ENCODE assay signal across 8 cellular contexts in the genomic region with DNA sequence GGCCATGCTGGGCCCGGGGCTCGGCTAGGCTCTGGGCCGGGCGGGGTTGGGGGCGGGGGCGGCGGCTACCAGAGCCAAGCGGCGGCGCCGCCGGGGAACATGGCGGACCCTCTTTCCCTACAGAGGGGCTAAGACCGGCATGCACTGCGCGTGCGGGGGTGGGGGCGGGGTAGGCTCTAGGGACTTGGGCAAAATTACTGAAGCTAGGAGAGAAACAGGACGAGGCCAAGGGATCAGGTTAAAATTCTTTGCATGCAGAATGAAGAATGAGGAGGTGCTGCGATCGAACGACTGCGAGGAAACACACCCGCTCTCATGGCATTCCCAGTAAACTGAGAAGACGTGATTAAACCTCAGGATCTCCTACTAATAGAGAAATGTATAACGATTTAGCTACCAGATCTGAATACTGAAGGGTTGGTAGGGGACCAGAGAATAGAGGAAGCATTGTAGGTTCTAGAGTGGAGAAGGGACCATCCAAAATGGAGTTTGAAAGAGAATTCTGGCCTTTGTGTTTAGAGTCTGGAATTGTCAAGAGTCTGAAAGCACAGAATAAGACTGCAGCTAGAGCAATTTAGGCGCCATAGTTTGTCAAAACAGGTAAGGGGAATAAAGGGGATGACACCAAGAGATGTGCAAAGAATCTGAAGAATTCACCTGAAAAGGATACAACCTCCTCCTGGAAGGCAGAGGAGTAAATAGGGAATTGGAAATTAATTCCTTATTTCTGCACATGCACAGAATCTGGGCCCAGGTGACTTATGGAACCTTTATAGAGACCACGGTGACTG. TPM values are rescaled to one million over a fixed set of nuclear protein-coding genes. Genes with fewer than 3 reads are reported as not detected.
DNase-seq lines count a peak whose midpoint lies in the region; ATAC-seq and TF ChIP-seq lines count a peak whose summit lies in the region.

TSS of gene PPP3CB (minus strand) at position 141 of the 791 bp plus-strand sequence. CDS start at position 6, 135 bp downstream.

- peak within 1 kb of the TSS; percentile 93 for H3K9ac ChIP-seq in fibroblast of lung (ENCODE audit: insufficient read depth, low read length)

- peak within 1 kb of the TSS; percentile 84 for H3K4me2 ChIP-seq in fibroblast of lung (ENCODE audit: extremely low read depth, insufficient read depth, low read length)

- H2AFZ ChIP-seq in fibroblast of lung (ENCODE audit: low read length) = peak within 1 kb of the TSS; percentile 88

- ATAC-seq in GM21786 (IDR thresholded peaks at IDR 0.05; ENCODE audit: unreplicated experiment) = peak; percentile 47
- ATAC-seq in naive thymus-derived CD4-positive, alpha-beta T cell = peak; percentile 89
- ATAC-seq in stimulated activated memory B cell treated with anti-CD40 and anti-IgM and Interleukin-4, amounts not matched to agents 10 μg/mL and 1 μg/mL and 100 μg/mL, for 72 hours = peak; percentile 88

- TF ChIP-seq CTCF in Peyer's patch (IDR thresholded peaks at IDR 0.05) = no peak
- TF ChIP-seq CTCF in fibroblast of lung (conservative IDR thresholded peaks at IDR 0.05 in 1 of 2, IDR thresholded peaks at IDR 0.05 in 1 of 2; ENCODE audit: low read depth in 1 of 2, low read length in 2 of 2) = no peak

- peaks cover 43% of the 10 kb centered on the region for H3K79me2 ChIP-seq in fibroblast of lung (ENCODE audit: control insufficient read depth, insufficient read depth, low read length)

- H3K4me3 ChIP-seq in Peyer's patch = peak within 1 kb of the TSS; percentile 59 to 88 (median 80)
- peak within 1 kb of the TSS; percentile 66 to 96 (median 84) for H3K4me3 ChIP-seq in fibroblast of lung (replicated peaks in 1 of 4; ENCODE audit: control extremely low read depth in 1 of 4, insufficient read depth in 1 of 4, low read depth in 3 of 4, low read length in 4 of 4)
- H3K4me3 ChIP-seq in naive thymus-derived CD4-positive, alpha-beta T cell (ENCODE audit: low read length) = peak within 1 kb of the TSS; percentile 99

- peak within 1 kb of the TSS; percentile 100 for H3K4me3 Mint-ChIP-seq in activated T-helper 1 cell treated with anti-CD3 and anti-CD28 coated beads, Interleukin-12 subunit alpha, Interleukin-12 subunit beta, Interleukin-2, Interleukin-4 antibody, amounts not matched to agents 30 ng/mL and 10 ng/mL and 1 ng/mL, durations not matched to agents 14 hours and 24 hours and 36 hours
- H3K4me3 Mint-ChIP-seq in naive thymus-derived CD4-positive, alpha-beta T cell = peak within 1 kb of the TSS; percentile 84 to 99 (median 90)
- H3K4me3 Mint-ChIP-seq in stimulated activated memory B cell treated with anti-CD40 and anti-IgM and Interleukin-4, amounts not matched to agents 10 μg/mL and 1 μg/mL and 100 μg/mL, for 72 hours = peak within 1 kb of the TSS; percentile 87

- no peaks in the 10 kb centered on the region for H3K9me3 Mint-ChIP-seq in activated T-helper 1 cell treated with anti-CD3 and anti-CD28 coated beads, Interleukin-12 subunit alpha, Interleukin-12 subunit beta, Interleukin-2, Interleukin-4 antibody, amounts not matched to agents 30 ng/mL and 10 ng/mL and 1 ng/mL, durations not matched to agents 14 hours and 24 hours and 36 hours
- no peaks in the 10 kb centered on the region for H3K9me3 Mint-ChIP-seq in naive thymus-derived CD4-positive, alpha-beta T cell
- no peaks in the 10 kb centered on the region for H3K9me3 Mint-ChIP-seq in stimulated activated memory B cell treated with anti-CD40 and anti-IgM and Interleukin-4, amounts not matched to agents 10 μg/mL and 1 μg/mL and 100 μg/mL, for 72 hours

- H3K36me3 ChIP-seq in KOPT-K1 (ENCODE audit: insufficient read depth, low read length) = no peaks in the 10 kb centered on the region
- H3K36me3 ChIP-seq in Peyer's patch = peaks cover 0 to 30% (median 0%) of the 10 kb centered on the region in 3 donors
- H3K36me3 ChIP-seq in fibroblast of lung (ENCODE audit: control insufficient read depth, insufficient read depth, low read length) = no peaks in the 10 kb centered on the region
- peaks cover 0 to 5% (median 0%) of the 10 kb centered on the region in 3 experiments for H3K36me3 ChIP-seq in naive thymus-derived CD4-positive, alpha-beta T cell (ENCODE audit: control insufficient read depth in 2 of 3, insufficient read depth in 3 of 3, low read length in 3 of 3)

- H3K4me1 ChIP-seq in Peyer's patch = peaks cover 0 to 39% (median 6%) of the 10 kb centered on the region in 4 donors
- H3K4me1 ChIP-seq in fibroblast of lung (ENCODE audit: control insufficient read depth, extremely low read depth, insufficient read depth, low read length) = peaks cover 5% of the 10 kb centered on the region
- peaks cover 19 to 38% of the 10 kb centered on the region in 2 donors for H3K4me1 ChIP-seq in naive thymus-derived CD4-positive, alpha-beta T cell (ENCODE audit: control insufficient read depth in 2 of 2, insufficient read depth in 2 of 2, low read length in 2 of 2)

- H3K4me1 Mint-ChIP-seq in activated T-helper 1 cell treated with anti-CD3 and anti-CD28 coated beads, Interleukin-12 subunit alpha, Interleukin-12 subunit beta, Interleukin-2, Interleukin-4 antibody, amounts not matched to agents 30 ng/mL and 10 ng/mL and 1 ng/mL, durations not matched to agents 14 hours and 24 hours and 36 hours (ENCODE audit: low read depth) = peaks cover 43% of the 10 kb centered on the region
- peaks cover 44 to 63% (median 55%) of the 10 kb centered on the region in 7 donors for H3K4me1 Mint-ChIP-seq in naive thymus-derived CD4-positive, alpha-beta T cell
- peaks cover 59% of the 10 kb centered on the region for H3K4me1 Mint-ChIP-seq in stimulated activated memory B cell treated with anti-CD40 and anti-IgM and Interleukin-4, amounts not matched to agents 10 μg/mL and 1 μg/mL and 100 μg/mL, for 72 hours

- H4K20me1 ChIP-seq in fibroblast of lung (ENCODE audit: control insufficient read depth, extremely low read depth, insufficient read depth, low read length) = no peaks in the 10 kb centered on the region

- H3K27ac Mint-ChIP-seq in activated T-helper 1 cell treated with anti-CD3 and anti-CD28 coated beads, Interleukin-12 subunit alpha, Interleukin-12 subunit beta, Interleukin-2, Interleukin-4 antibody, amounts not matched to agents 30 ng/mL and 10 ng/mL and 1 ng/mL, durations not matched to agents 14 hours and 24 hours and 36 hours = peak within 1 kb of the TSS; percentile 98
- peak within 1 kb of the TSS; percentile 83 to 99 (median 93) for H3K27ac Mint-ChIP-seq in naive thymus-derived CD4-positive, alpha-beta T cell
- H3K27ac Mint-ChIP-seq in stimulated activated memory B cell treated with anti-CD40 and anti-IgM and Interleukin-4, amounts not matched to agents 10 μg/mL and 1 μg/mL and 100 μg/mL, for 72 hours = peak within 1 kb of the TSS; percentile 91

- no peak for TF ChIP-seq POLR2A in Peyer's patch (IDR thresholded peaks at IDR 0.05)

- no peaks in the 10 kb centered on the region for H3K27me3 Mint-ChIP-seq in activated T-helper 1 cell treated with anti-CD3 and anti-CD28 coated beads, Interleukin-12 subunit alpha, Interleukin-12 subunit beta, Interleukin-2, Interleukin-4 antibody, amounts not matched to agents 30 ng/mL and 10 ng/mL and 1 ng/mL, durations not matched to agents 14 hours and 24 hours and 36 hours (ENCODE audit: insufficient read depth)
- H3K27me3 Mint-ChIP-seq in naive thymus-derived CD4-positive, alpha-beta T cell = no peaks in the 10 kb centered on the region
- no peaks in the 10 kb centered on the region for H3K27me3 Mint-ChIP-seq in stimulated activated memory B cell treated with anti-CD40 and anti-IgM and Interleukin-4, amounts not matched to agents 10 μg/mL and 1 μg/mL and 100 μg/mL, for 72 hours

- H3K9me3 ChIP-seq in KOPT-K1 (ENCODE audit: insufficient read depth, low read length, poor library complexity, severe bottlenecking) = no peaks in the 10 kb centered on the region
- H3K9me3 ChIP-seq in Peyer's patch = no peaks in the 10 kb centered on the region
- no peaks in the 10 kb centered on the region for H3K9me3 ChIP-seq in fibroblast of lung (ENCODE audit: control insufficient read depth, insufficient read depth, low read depth, low read length)
- no peaks in the 10 kb centered on the region for H3K9me3 ChIP-seq in naive thymus-derived CD4-positive, alpha-beta T cell (ENCODE audit: control insufficient read depth in 2 of 3, low read length in 3 of 3)

- H3K27me3 ChIP-seq in Peyer's patch = no peaks in the 10 kb centered on the region
- no peaks in the 10 kb centered on the region for H3K27me3 ChIP-seq in fibroblast of lung (ENCODE audit: control insufficient read depth, insufficient read depth, low read length)
- no peaks in the 10 kb centered on the region for H3K27me3 ChIP-seq in naive thymus-derived CD4-positive, alpha-beta T cell (ENCODE audit: control insufficient read depth in 2 of 2, insufficient read depth in 2 of 2, low read length in 2 of 2)

- peaks cover 18% of the 10 kb centered on the region for H3K36me3 Mint-ChIP-seq in activated T-helper 1 cell treated with anti-CD3 and anti-CD28 coated beads, Interleukin-12 subunit alpha, Interleukin-12 subunit beta, Interleukin-2, Interleukin-4 antibody, amounts not matched to agents 30 ng/mL and 10 ng/mL and 1 ng/mL, durations not matched to agents 14 hours and 24 hours and 36 hours (ENCODE audit: low read depth)
- H3K36me3 Mint-ChIP-seq in naive thymus-derived CD4-positive, alpha-beta T cell = peaks cover 0 to 22% (median 0%) of the 10 kb centered on the region in 5 donors
- peaks cover 4% of the 10 kb centered on the region for H3K36me3 Mint-ChIP-seq in stimulated activated memory B cell treated with anti-CD40 and anti-IgM and Interleukin-4, amounts not matched to agents 10 μg/mL and 1 μg/mL and 100 μg/mL, for 72 hours

- intact Hi-C loops in activated T-helper 1 cell treated with anti-CD3 and anti-CD28 coated beads, Interleukin-12 subunit alpha, Interleukin-12 subunit beta, Interleukin-2, Interleukin-4 antibody, amounts not matched to agents 30 ng/mL and 10 ng/mL and 1 ng/mL, durations not matched to agents 14 hours and 24 hours and 36 hours (cut with micrococcal nuclease) = loop anchor here (1.0 to 10.0 kb wide), 16 partner anchors 16 to 1616 kb away; partner anchors contain the start of genes ANXA7, CFAP70, CHCHD1 and DNAJC9
- intact Hi-C loops in naive thymus-derived CD4-positive, alpha-beta T cell (cut with micrococcal nuclease) = loop anchor here (1.0 to 10.0 kb wide), 23 partner anchors 19 to 1736 kb away; partner anchors contain the start of genes ANXA7 (in 2 of the 2), CFAP70 (in 2 of the 2), DNAJC9 (in 2 of the 2) and MRPS16 (in 2 of the 2)

- POLR2A ChIA-PET in naive thymus-derived CD4-positive, alpha-beta T cell (lab: Charles Lee) = interaction anchor here (0.5 to 2.5 kb wide), 25 partner anchors 11 to 496 kb away, joined by 3 to 22 read pairs (median 4); partner anchors contain the start of genes ANXA7, CFAP70, MRPS16 and SEC24C

- DNase-seq in DMS153 (lab: John Stamatoyannopoulos, UW) (peak; percentile 92), Peyer's patch (peak; percentile 94 to 96 (median 95)), fibroblast of lung (ENCODE audit: low read depth in 2 of 2) (peak; percentile 98 to 99)
- peak; percentile 77 for DNase-seq in activated T-helper 1 cell treated with anti-CD3 and anti-CD28 coated beads, Interleukin-12 subunit alpha, Interleukin-12 subunit beta, Interleukin-2, Interleukin-4 antibody, amounts not matched to agents 30 ng/mL and 10 ng/mL and 1 ng/mL, durations not matched to agents 14 hours and 24 hours and 36 hours (ENCODE audit: low spot score)
- peak in 6 of 9 donors; percentile 77 to 93 (median 84) for DNase-seq in naive thymus-derived CD4-positive, alpha-beta T cell

- H3K27ac ChIP-seq in KOPT-K1 (ENCODE audit: low read depth, low read length, poor library complexity, severe bottlenecking) = peak within 1 kb of the TSS; percentile 86
- peak within 1 kb of the TSS; percentile 94 to 99 (median 96) for H3K27ac ChIP-seq in Peyer's patch
- peak within 1 kb of the TSS; percentile 86 for H3K27ac ChIP-seq in fibroblast of lung (ENCODE audit: insufficient read depth, low read length)
- peak within 1 kb of the TSS; percentile 91 for H3K27ac ChIP-seq in naive thymus-derived CD4-positive, alpha-beta T cell (ENCODE audit: low read depth, low read length)

- CTCF ChIA-PET in naive thymus-derived CD4-positive, alpha-beta T cell (lab: Charles Lee) = no interaction called here

RNA-seq across cellular contexts. Expression of gene PPP3CB, which starts in this region (rescaled TPM):
- 10 to 100 TPM; 28.2 to 42.0 (median 32.4) TPM for total RNA-seq in Peyer's patch
- 43.6 and 43.9 TPM in 2 replicates for total RNA-seq in activated T-helper 1 cell treated with anti-CD3 and anti-CD28 coated beads, Interleukin-12 subunit alpha, Interleukin-12 subunit beta, Interleukin-2, Interleukin-4 antibody, amounts not matched to agents 30 ng/mL and 10 ng/mL and 1 ng/mL, durations not matched to agents 14 hours and 24 hours and 36 hours
- total RNA-seq in fibroblast of lung = 21.3 and 27.1 TPM in 2 replicates
- polyA plus RNA-seq in fibroblast of lung = 34.1 and 38.8 TPM in 2 replicates
- polyA plus RNA-seq in fibroblast of lung (2012) = 45.6 and 54.6 TPM in 2 replicates
- polyA minus RNA-seq in fibroblast of lung (ENCODE audit: low replicate concordance) = 4.7 and 16.5 TPM in 2 replicates
- 10 to 100 TPM; 25.7 to 44.5 (median 41.4) TPM for total RNA-seq in naive thymus-derived CD4-positive, alpha-beta T cell
- 1 to 10 TPM; 6.2 to 6.3 TPM for polyA plus RNA-seq in naive thymus-derived CD4-positive, alpha-beta T cell

Comparison
In these comparisons a context has a peak if more than half of its experiments do, and no peak if none do; other contexts are left out.
1. Peak in every context shown above with its lines: DNase-seq, ATAC-seq, H3K4me3 ChIP-seq and H3K27ac ChIP-seq.